In the genomic region with DNA sequence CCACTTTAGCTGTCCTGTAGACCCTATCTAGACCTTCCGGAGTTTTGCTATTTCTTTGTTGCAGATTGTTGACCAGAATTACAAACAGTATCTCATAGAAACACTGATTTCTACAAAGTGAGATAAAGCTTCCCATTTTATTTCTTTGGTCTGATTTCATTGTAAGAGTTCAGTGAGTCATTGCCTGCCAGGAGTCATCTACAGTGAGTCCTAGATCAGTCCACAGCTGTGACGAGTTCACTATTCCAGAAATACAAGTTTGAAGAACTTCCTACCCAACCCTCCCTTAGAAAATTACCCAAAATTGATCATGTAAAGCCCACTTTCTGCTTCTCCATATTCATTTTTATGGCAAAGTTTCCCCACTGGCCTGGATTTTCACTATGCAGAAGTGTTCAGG, we compare ENCODE assay signal across 1 cellular context.
TF ChIP-seq lines count a peak whose summit lies in the region.

No MANE protein-coding gene starts in this region.

TF ChIP-seq in SK-N-SH treated with all-trans-retinoic acid at 6 μM for 48 hours, 23 proteins besides CTCF, POLR2A, EP300 and RAD21 (continued from another document):
- TF ChIP-seq, protein P1, sequence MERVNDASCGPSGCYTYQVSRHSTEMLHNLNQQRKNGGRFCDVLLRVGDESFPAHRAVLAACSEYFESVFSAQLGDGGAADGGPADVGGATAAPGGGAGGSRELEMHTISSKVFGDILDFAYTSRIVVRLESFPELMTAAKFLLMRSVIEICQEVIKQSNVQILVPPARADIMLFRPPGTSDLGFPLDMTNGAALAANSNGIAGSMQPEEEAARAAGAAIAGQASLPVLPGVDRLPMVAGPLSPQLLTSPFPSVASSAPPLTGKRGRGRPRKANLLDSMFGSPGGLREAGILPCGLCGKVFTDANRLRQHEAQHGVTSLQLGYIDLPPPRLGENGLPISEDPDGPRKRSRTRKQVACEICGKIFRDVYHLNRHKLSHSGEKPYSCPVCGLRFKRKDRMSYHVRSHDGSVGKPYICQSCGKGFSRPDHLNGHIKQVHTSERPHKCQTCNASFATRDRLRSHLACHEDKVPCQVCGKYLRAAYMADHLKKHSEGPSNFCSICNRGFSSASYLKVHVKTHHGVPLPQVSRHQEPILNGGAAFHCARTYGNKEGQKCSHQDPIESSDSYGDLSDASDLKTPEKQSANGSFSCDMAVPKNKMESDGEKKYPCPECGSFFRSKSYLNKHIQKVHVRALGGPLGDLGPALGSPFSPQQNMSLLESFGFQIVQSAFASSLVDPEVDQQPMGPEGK (CRISPR knock-in tag; IDR thresholded peaks at IDR 0.05; ENCODE audit: borderline replicate concordance): no peak
- TF ChIP-seq, protein P2, sequence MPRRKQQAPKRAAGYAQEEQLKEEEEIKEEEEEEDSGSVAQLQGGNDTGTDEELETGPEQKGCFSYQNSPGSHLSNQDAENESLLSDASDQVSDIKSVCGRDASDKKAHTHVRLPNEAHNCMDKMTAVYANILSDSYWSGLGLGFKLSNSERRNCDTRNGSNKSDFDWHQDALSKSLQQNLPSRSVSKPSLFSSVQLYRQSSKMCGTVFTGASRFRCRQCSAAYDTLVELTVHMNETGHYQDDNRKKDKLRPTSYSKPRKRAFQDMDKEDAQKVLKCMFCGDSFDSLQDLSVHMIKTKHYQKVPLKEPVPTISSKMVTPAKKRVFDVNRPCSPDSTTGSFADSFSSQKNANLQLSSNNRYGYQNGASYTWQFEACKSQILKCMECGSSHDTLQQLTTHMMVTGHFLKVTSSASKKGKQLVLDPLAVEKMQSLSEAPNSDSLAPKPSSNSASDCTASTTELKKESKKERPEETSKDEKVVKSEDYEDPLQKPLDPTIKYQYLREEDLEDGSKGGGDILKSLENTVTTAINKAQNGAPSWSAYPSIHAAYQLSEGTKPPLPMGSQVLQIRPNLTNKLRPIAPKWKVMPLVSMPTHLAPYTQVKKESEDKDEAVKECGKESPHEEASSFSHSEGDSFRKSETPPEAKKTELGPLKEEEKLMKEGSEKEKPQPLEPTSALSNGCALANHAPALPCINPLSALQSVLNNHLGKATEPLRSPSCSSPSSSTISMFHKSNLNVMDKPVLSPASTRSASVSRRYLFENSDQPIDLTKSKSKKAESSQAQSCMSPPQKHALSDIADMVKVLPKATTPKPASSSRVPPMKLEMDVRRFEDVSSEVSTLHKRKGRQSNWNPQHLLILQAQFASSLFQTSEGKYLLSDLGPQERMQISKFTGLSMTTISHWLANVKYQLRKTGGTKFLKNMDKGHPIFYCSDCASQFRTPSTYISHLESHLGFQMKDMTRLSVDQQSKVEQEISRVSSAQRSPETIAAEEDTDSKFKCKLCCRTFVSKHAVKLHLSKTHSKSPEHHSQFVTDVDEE (CRISPR knock-in tag; IDR thresholded peaks at IDR 0.05): no peak
